Comparison of ENCODE assay signal across 3 cellular contexts in genomic region chr4:164197556-164197955, GRCh38.
"Had no signal": no experiment of that assay in that cellular context is flagged by ENCODE, and none has a peak within 500 bp of the region (broad histone marks: within the 10 kb centered on the region; RNA-seq: fewer than 3 reads in every experiment).

No MANE protein-coding gene starts in this region.

- DNase-seq: GDM1, GF-D8 had no signal

- H3K4me3 ChIP-seq: GM12878 had no signal

- ATAC-seq: GM12878 had no signal
